ENCODE assay signal across 8 cellular contexts in the genomic region with DNA sequence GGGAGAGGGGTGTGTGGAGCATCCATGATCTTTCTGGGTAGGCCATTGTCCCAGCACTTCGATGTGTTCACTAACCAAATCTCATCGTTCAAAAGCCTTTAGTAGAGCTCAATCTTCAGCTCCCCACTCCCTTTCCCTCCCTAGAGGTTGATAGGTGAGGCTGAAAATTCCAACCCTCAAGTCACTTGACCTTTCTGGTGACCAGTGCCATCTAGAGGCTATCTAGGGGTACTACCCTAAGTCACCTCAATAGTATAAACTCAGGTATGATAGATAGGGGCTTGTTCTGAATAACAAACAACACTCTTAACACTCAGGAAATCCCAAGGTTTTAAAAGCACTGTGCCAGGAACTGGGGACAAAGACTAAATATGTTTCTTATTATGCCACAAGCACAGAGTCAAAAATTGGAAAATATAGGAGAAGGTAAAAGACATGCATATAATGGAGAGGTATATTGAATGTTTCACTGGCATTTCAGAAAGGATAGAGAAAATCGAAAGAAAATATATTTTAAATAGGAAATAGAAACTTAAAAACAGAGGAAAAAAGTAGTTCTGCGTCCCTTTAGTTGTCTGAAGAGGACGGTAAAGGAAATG. TPM values are rescaled to one million over a fixed set of nuclear protein-coding genes. Genes with fewer than 3 reads are reported as not detected.
DNase-seq lines count a peak whose midpoint lies in the region; ATAC-seq and TF ChIP-seq lines count a peak whose summit lies in the region.

No MANE protein-coding gene starts in this region.

- H4K20me1 ChIP-seq in OCI-LY7 (ENCODE audit: insufficient read depth, low read length): no peaks in the 10 kb centered on the region

- H3K36me3 ChIP-seq in heart left ventricle (no peaks in the 10 kb centered on the region), OCI-LY7 (ENCODE audit: insufficient read depth, low read length) (no peaks in the 10 kb centered on the region), brain microvascular endothelial cell (replicated peaks) (no peaks in the 10 kb centered on the region)

- H3K4me1 ChIP-seq in heart left ventricle (no peaks in the 10 kb centered on the region), right cardiac atrium (ENCODE audit: control insufficient read depth, insufficient read depth, low read length) (no peaks in the 10 kb centered on the region), OCI-LY7 (ENCODE audit: insufficient read depth, low read length, poor library complexity, severe bottlenecking) (peaks cover 4% of the 10 kb centered on the region)

- DNase-seq in heart left ventricle (no peak), right cardiac atrium (no peak), OCI-LY7 (ENCODE audit: low spot score) (peak; percentile 80), brain microvascular endothelial cell (no peak), myocyte (ENCODE audit: low read depth) (peak; percentile 5), caudate nucleus (lab: John Stamatoyannopoulos, UW) (no peak), DMS114 treated with DMSO at 0.1 percent for 48 hours (lab: John Stamatoyannopoulos, UW; ENCODE audit: unreplicated experiment) (no peak)

- no peak for TF ChIP-seq POLR2A in heart left ventricle (IDR thresholded peaks at IDR 0.05)

- no peaks in the 10 kb centered on the region for H3K9me2 ChIP-seq in OCI-LY7 (ENCODE audit: insufficient read depth, low read length)

- no TSS peak for BruUV-seq in OCI-LY7 (replicated peaks; lab: Mats Ljungman, UMichigan)

- no peak overlapping the region for H3K27ac ChIP-seq in heart left ventricle
- H3K27ac ChIP-seq in right cardiac atrium (ENCODE audit: low read length): no peak overlapping the region
- no peak overlapping the region for H3K27ac ChIP-seq in OCI-LY7 (ENCODE audit: low read depth, low read length, poor library complexity, severe bottlenecking)
- H3K27ac ChIP-seq in brain microvascular endothelial cell: no peak overlapping the region
- no peak overlapping the region for H3K27ac ChIP-seq in caudate nucleus (ENCODE audit: low read depth, low read length)

- H2AFZ ChIP-seq in OCI-LY7 (ENCODE audit: low read length): no peak overlapping the region

- CTCF ChIA-PET in OCI-LY7 (lab: Charles Lee; ENCODE audit: unreplicated experiment): interaction anchor here (0.6 to 1.0 kb wide), 2 partner anchors 43 to 48 kb away, joined by 4 to 6 read pairs; no protein-coding TSS in a partner anchor

- intact Hi-C loops in heart left ventricle (cut with DNase I): no loop called here
- intact Hi-C loops in right cardiac atrium (cut with DNase I): no loop called here
- intact Hi-C loops in OCI-LY7 (cut with micrococcal nuclease; ENCODE audit: unreplicated experiment): loop anchor here (1.0 to 5.0 kb wide), 3 partner anchors 47 to 305 kb away; no protein-coding TSS in a partner anchor

- POLR2A ChIA-PET in OCI-LY7 (lab: Charles Lee): interaction anchor here (1.6 to 3.7 kb wide), 2 partner anchors 10 to 43 kb away, joined by 3 to 17 read pairs; no protein-coding TSS in a partner anchor

- ATAC-seq in heart left ventricle (no peak), right cardiac atrium (no peak), HG03354 (IDR thresholded peaks at IDR 0.05; ENCODE audit: poor library complexity, severe bottlenecking, unreplicated experiment) (peak; percentile 68)

- H3K27me3 ChIP-seq in heart left ventricle (peaks cover 0 to under 1% (median 0%) of the 10 kb centered on the region in 9 donors), right cardiac atrium (ENCODE audit: control insufficient read depth, insufficient read depth) (no peaks in the 10 kb centered on the region), brain microvascular endothelial cell (replicated peaks) (no peaks in the 10 kb centered on the region)

- H3K4me3 ChIP-seq in heart left ventricle (no peak overlapping the region), right cardiac atrium (ENCODE audit: low read length) (no peak overlapping the region), OCI-LY7 (ENCODE audit: low read depth, low read length, poor library complexity, severe bottlenecking) (no peak overlapping the region), brain microvascular endothelial cell (ENCODE audit: low read depth, low read length) (no peak overlapping the region)

- in situ Hi-C loops in brain microvascular endothelial cell (cut with HindIII; ENCODE audit: low pct_ligation_motif_present, low sequenced_read_pairs): no loop called here

- H3K9me3 ChIP-seq in heart left ventricle (no peaks in the 10 kb centered on the region), right cardiac atrium (ENCODE audit: control insufficient read depth, low read length) (no peaks in the 10 kb centered on the region), OCI-LY7 (ENCODE audit: low read length) (no peaks in the 10 kb centered on the region)

- no peaks in the 10 kb centered on the region for H3K79me2 ChIP-seq in OCI-LY7 (ENCODE audit: insufficient read depth, low read depth, low read length)

- H3K4me2 ChIP-seq in OCI-LY7 (ENCODE audit: low read length): no peak overlapping the region

- WGBS in heart left ventricle, 4 donors: 41 to 48% (median 43%) methylated on average over 5 of the region's 5 CpGs
- 42% methylated on average over 5 of the region's 5 CpGs for WGBS in right cardiac atrium

- TF ChIP-seq CTCF in heart left ventricle (IDR thresholded peaks at IDR 0.05): peak; percentile 15 to 70 (median 43)
- TF ChIP-seq CTCF in OCI-LY7 (conservative IDR thresholded peaks at IDR 0.05; ENCODE audit: low read length): peak; percentile 93
- TF ChIP-seq CTCF in brain microvascular endothelial cell (IDR thresholded peaks at IDR 0.05; ENCODE audit: low read depth, low read length, missing control alignments): peak; percentile 61

RNA-seq across cellular contexts. Expression of a gene that starts 42.9 kb away (rescaled TPM):
- total RNA-seq in heart left ventricle (100 to 1,000 TPM in 1 of 9 donors, 10 to 100 TPM in 2, 1 to 10 TPM in 6; 4.4 to 101 (median 8.0) TPM), right cardiac atrium (10 to 100 TPM; 11.9 to 24.4 (median 15.9) TPM), OCI-LY7 (2022) (180 and 186 TPM in 2 replicates), myocyte (not detected in 2 replicates)
- polyA plus RNA-seq in heart left ventricle (10 to 100 TPM in 1 of 2 donors, 1 to 10 TPM in 1; 3.7 to 12.1 TPM), right cardiac atrium (7.1 TPM)
- total RNA-seq in OCI-LY7 (2014; rRNA removed; shearing (Covaris generic)): 119 and 134 TPM in 2 replicates
- polyA plus RNA-seq in myocyte (2012): 0.10 TPM

Comparison
In these comparisons a context has a peak if more than half of its experiments do, and no peak if none do; other contexts are left out.
1. DNase-seq: peak in OCI-LY7 (single experiment) and myocyte (single experiment); none in heart left ventricle (0 of 5), right cardiac atrium (0 of 3), brain microvascular endothelial cell (single experiment), caudate nucleus (0 of 61) and DMS114 treated with DMSO at 0.1 percent for 48 hours (single experiment).
2. CTCF ChIP-seq: peak in every context shown above with its lines; median percentile 93 in OCI-LY7; 61 in brain microvascular endothelial cell; 43 in heart left ventricle.